ENCODE assay signal across 7 cellular contexts in the genomic region with DNA sequence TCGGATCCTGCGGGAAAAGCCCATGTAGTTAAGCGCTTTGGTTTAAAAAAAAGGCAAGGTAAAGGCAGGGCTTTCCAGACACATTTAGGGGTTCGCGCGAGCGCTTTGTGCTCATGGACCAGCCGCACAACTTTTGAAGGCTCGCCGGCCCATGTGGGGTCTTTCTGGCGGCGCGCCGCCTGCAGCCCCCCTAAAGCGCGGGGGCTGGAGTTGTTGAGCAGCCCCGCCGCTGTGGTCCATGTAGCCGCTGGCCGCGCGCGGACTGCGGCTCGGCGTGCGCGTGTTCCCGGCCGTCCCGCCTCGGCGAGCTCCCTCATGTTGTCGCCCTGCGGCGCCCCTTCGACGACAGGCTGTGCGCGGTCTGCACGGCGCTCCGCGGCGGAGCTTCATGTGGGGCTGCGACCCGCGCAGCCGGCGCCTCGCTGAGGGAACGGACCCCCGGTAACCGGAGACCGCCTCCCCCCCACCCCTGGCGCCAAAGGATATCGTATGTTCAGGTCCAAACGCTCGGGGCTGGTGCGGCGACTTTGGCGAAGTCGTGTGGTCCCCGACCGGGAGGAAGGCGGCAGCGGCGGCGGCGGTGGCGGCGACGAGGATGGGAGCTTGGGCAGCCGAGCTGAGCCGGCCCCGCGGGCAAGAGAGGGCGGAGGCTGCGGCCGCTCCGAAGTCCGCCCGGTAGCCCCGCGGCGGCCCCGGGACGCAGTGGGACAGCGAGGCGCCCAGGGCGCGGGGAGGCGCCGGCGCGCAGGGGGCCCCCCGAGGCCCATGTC. TPM values are rescaled to one million over a fixed set of nuclear protein-coding genes. Genes with fewer than 3 reads are reported as not detected.
A peak's percentile ranks its signal among the peaks of the same experiment; 100 is the strongest.
DNase-seq lines count a peak whose midpoint lies in the region; ATAC-seq and TF ChIP-seq lines count a peak whose summit lies in the region.

No MANE protein-coding gene starts in this region.

- peaks cover 25% of the 10 kb centered on the region for H3K27me3 Mint-ChIP-seq in T-helper 2 cell treated with Interferon-gamma antibody and Interleukin-4, amounts not matched to agents 5 μg/mL and 100 μg/mL, for 36 hours (ENCODE audit: low read depth)
- H3K27me3 Mint-ChIP-seq in osteocyte (ENCODE audit: unreplicated experiment) = no peaks in the 10 kb centered on the region

- TF ChIP-seq CTCF in HFF-Myc (IDR thresholded peaks at IDR 0.05; ENCODE audit: low read depth, low read length, missing control alignments) (no peak), osteocyte (IDR thresholded peaks at IDR 0.05) (no peak)

- no peak for ATAC-seq in HG02884 (IDR thresholded peaks at IDR 0.05; ENCODE audit: unreplicated experiment)

- H3K36me3 Mint-ChIP-seq in T-helper 2 cell treated with Interferon-gamma antibody and Interleukin-4, amounts not matched to agents 5 μg/mL and 100 μg/mL, for 36 hours (ENCODE audit: low read depth) = no peaks in the 10 kb centered on the region
- H3K36me3 Mint-ChIP-seq in osteocyte (ENCODE audit: unreplicated experiment) = no peaks in the 10 kb centered on the region

- H3K27ac Mint-ChIP-seq in T-helper 2 cell treated with Interferon-gamma antibody and Interleukin-4, amounts not matched to agents 5 μg/mL and 100 μg/mL, for 36 hours = no peak overlapping the region
- peak overlapping the region; percentile 89 for H3K27ac Mint-ChIP-seq in osteocyte (ENCODE audit: unreplicated experiment)

- TF ChIP-seq POLR2A in erythroblast (IDR thresholded peaks at IDR 0.05; ENCODE audit: low read length) = no peak

- H3K4me3 Mint-ChIP-seq in T-helper 2 cell treated with Interferon-gamma antibody and Interleukin-4, amounts not matched to agents 5 μg/mL and 100 μg/mL, for 36 hours = peak overlapping the region; percentile 88
- H3K4me3 Mint-ChIP-seq in osteocyte (ENCODE audit: unreplicated experiment) = peak overlapping the region; percentile 92

- H3K9me3 Mint-ChIP-seq in T-helper 2 cell treated with Interferon-gamma antibody and Interleukin-4, amounts not matched to agents 5 μg/mL and 100 μg/mL, for 36 hours = no peaks in the 10 kb centered on the region
- no peaks in the 10 kb centered on the region for H3K9me3 Mint-ChIP-seq in osteocyte (ENCODE audit: unreplicated experiment)

- DNase-seq in HFF-Myc (ENCODE audit: extremely low read depth, low read depth) (no peak), erythroblast (lab: John Stamatoyannopoulos, UW) (peak; percentile 36 to 56), osteocyte (ENCODE audit: extremely low spot score, unreplicated experiment) (no peak), GOT3 (lab: John Stamatoyannopoulos, UW) (no peak), NCI-H2196 treated with DMSO at 0.1 percent for 48 hours (lab: John Stamatoyannopoulos, UW; ENCODE audit: unreplicated experiment) (no peak)
- no peak for DNase-seq in T-helper 2 cell treated with Interferon-gamma antibody and Interleukin-4, amounts not matched to agents 5 μg/mL and 100 μg/mL, for 36 hours (ENCODE audit: low spot score)

- H3K4me1 Mint-ChIP-seq in T-helper 2 cell treated with Interferon-gamma antibody and Interleukin-4, amounts not matched to agents 5 μg/mL and 100 μg/mL, for 36 hours (ENCODE audit: low read depth) = peaks cover 15% of the 10 kb centered on the region
- peaks cover 51% of the 10 kb centered on the region for H3K4me1 Mint-ChIP-seq in osteocyte (ENCODE audit: unreplicated experiment)

- H3K4me3 ChIP-seq in HFF-Myc (replicated peaks; ENCODE audit: low read depth, low read length) = peak overlapping the region; percentile 74

RNA-seq across cellular contexts. Expression of gene SMAD6, which starts 0.9 kb away (rescaled TPM):
- total RNA-seq in osteocyte = 14.6 and 17.5 TPM in 2 replicates

Comparison
In these comparisons a context has a peak if more than half of its experiments do, and no peak if none do; other contexts are left out.
1. DNase-seq: peak in erythroblast (2 of 2); none in HFF-Myc (single experiment), T-helper 2 cell treated with Interferon-gamma antibody and Interleukin-4, amounts not matched to agents 5 μg/mL and 100 μg/mL, for 36 hours (single experiment), osteocyte (single experiment), GOT3 (single experiment) and NCI-H2196 treated with DMSO at 0.1 percent for 48 hours (single experiment).